In genomic region chr1:17080881-17081280, GRCh38 we compare ENCODE assay signal across 23 cellular contexts. TPM values are rescaled to one million over a fixed set of nuclear protein-coding genes. Genes with fewer than 3 reads are reported as not detected.
DNase-seq lines count a peak whose midpoint lies in the region; ATAC-seq and TF ChIP-seq lines count a peak whose summit lies in the region.
"Had no signal": no experiment of that assay in that cellular context is flagged by ENCODE, and none has a peak within 500 bp of the region (broad histone marks: within the 10 kb centered on the region; RNA-seq: fewer than 3 reads in every experiment).

No MANE protein-coding gene starts in this region.

- TF ChIP-seq POLR2A in breast epithelium (IDR thresholded peaks at IDR 0.05) (no peak), body of pancreas (IDR thresholded peaks at IDR 0.05) (no peak)

- H3K4me3 Mint-ChIP-seq in CD8-positive, alpha-beta T cell, result no peak overlapping the region
- H3K4me3 Mint-ChIP-seq: CD4-positive, CD25-positive, alpha-beta regulatory T cell; GM23338; IgD-negative memory B cell had no signal

- TF ChIP-seq CTCF in breast epithelium (IDR thresholded peaks at IDR 0.05) (no peak), mammary epithelial cell (conservative IDR thresholded peaks at IDR 0.05 in 1 of 2, IDR thresholded peaks at IDR 0.05 in 1 of 2; ENCODE audit: extremely low read depth in 1 of 2, insufficient read depth in 1 of 2, low read depth in 1 of 2, low read length in 2 of 2) (no peak), body of pancreas (IDR thresholded peaks at IDR 0.05) (peak in 1 of 7 experiments; percentile 4), neutrophil (IDR thresholded peaks at IDR 0.05) (no peak)
- TF ChIP-seq CTCF in CD8-positive, alpha-beta T cell (IDR thresholded peaks at IDR 0.05), result no peak

- peaks cover 5% of the 10 kb centered on the region for H3K27me3 Mint-ChIP-seq in CD8-positive, alpha-beta T cell (ENCODE audit: low read depth)

- CTCF ChIA-PET in mammary epithelial cell (lab: Charles Lee; ENCODE audit: low non-redundant PET), result no interaction called here
- CTCF ChIA-PET in CD8-positive, alpha-beta T cell (lab: Charles Lee), result interaction anchor here (1.0 to 1.4 kb wide), 2 partner anchors 42 to 45 kb away, joined by 3 to 5 read pairs; no protein-coding TSS in a partner anchor

- no peaks in the 10 kb centered on the region for H4K20me1 ChIP-seq in mammary epithelial cell (ENCODE audit: insufficient read depth, low read length)

- no peaks in the 10 kb centered on the region for H3K79me2 ChIP-seq in mammary epithelial cell (ENCODE audit: insufficient read depth, low read length)

- H3K4me1 ChIP-seq in breast epithelium (peaks cover 0 to 5% of the 10 kb centered on the region in 2 donors), mammary epithelial cell (ENCODE audit: insufficient read depth, low read length) (no peaks in the 10 kb centered on the region), body of pancreas (peaks cover 20% of the 10 kb centered on the region), neutrophil (ENCODE audit: control insufficient read depth in 1 of 2, insufficient read depth in 1 of 2, low read depth in 1 of 2, low read length in 1 of 2) (peaks cover 30 to 55% of the 10 kb centered on the region in 2 experiments)
- no peaks in the 10 kb centered on the region for H3K4me1 ChIP-seq in CD8-positive, alpha-beta T cell (ENCODE audit: insufficient read depth, low read length)
- H3K4me1 ChIP-seq: A549, BE2C had no signal

- dilution Hi-C loops in mammary epithelial cell (cut with HindIII; ENCODE audit: low sequenced_read_pairs), result loop anchor here (5.0 to 10.0 kb wide), 3 partner anchors 54 to 271 kb away; partner anchors contain the start of gene ATP13A2

- H3K9me3 ChIP-seq in breast epithelium (no peaks in the 10 kb centered on the region), mammary epithelial cell (replicated peaks; ENCODE audit: insufficient read depth, low read length) (peaks cover 3% of the 10 kb centered on the region), body of pancreas (no peaks in the 10 kb centered on the region), neutrophil (no peaks in the 10 kb centered on the region)
- H3K9me3 ChIP-seq in CD8-positive, alpha-beta T cell (ENCODE audit: low read length), result no peaks in the 10 kb centered on the region
- H3K9me3 ChIP-seq: A549, BE2C had no signal

- H3K27ac ChIP-seq in breast epithelium (peak overlapping the region; percentile 0 to 36), mammary epithelial cell (ENCODE audit: insufficient read depth, low read depth, low read length) (no peak overlapping the region), body of pancreas (peak overlapping the region; percentile 62 to 83 (median 81)), neutrophil (peak overlapping the region; percentile 66), temporal lobe (ENCODE audit: low read depth, low read length) (peak overlapping the region; percentile 12)
- no peak overlapping the region for H3K27ac ChIP-seq in CD8-positive, alpha-beta T cell (ENCODE audit: low read depth, low read length)
- H3K27ac ChIP-seq: A549 had no signal

- no peak overlapping the region for H2AFZ ChIP-seq in mammary epithelial cell (ENCODE audit: low read depth, low read length)
- H2AFZ ChIP-seq: GM23338 had no signal

- no peaks in the 10 kb centered on the region for H3K4me1 Mint-ChIP-seq in CD8-positive, alpha-beta T cell (ENCODE audit: low read depth)

- no peak overlapping the region for H3K4me2 ChIP-seq in mammary epithelial cell (ENCODE audit: insufficient read depth, low read depth, low read length)
- H3K4me2 ChIP-seq: A549, GM23338 had no signal

- no peak overlapping the region for H3K27ac Mint-ChIP-seq in CD8-positive, alpha-beta T cell
- H3K27ac Mint-ChIP-seq: CD4-positive, CD25-positive, alpha-beta regulatory T cell; GM23338; IgD-negative memory B cell had no signal

- POLR2A ChIA-PET in CD8-positive, alpha-beta T cell (lab: Charles Lee), result no interaction called here

- intact Hi-C loops in breast epithelium (cut with DNase I; ENCODE audit: low total_unique reads) (no loop called here), mammary epithelial cell (cut with micrococcal nuclease) (no loop called here), body of pancreas (cut with DNase I) (no loop called here)
- intact Hi-C loops in CD8-positive, alpha-beta T cell (cut with DNase I, micrococcal nuclease), result no loop called here

- in situ Hi-C loops in mammary epithelial cell (cut with MboI; ENCODE audit: low sequenced_read_pairs in 2 of 2), result no loop called here

- H3K9ac ChIP-seq in mammary epithelial cell (ENCODE audit: insufficient read depth, low read length), result no peak overlapping the region

- peak; percentile 83 for ATAC-seq in body of pancreas
- no peak for ATAC-seq in CD8-positive, alpha-beta T cell
- ATAC-seq: A549, GM23338, SK-N-SH treated with all-trans-retinoic acid at 6 μM for 48 hours had no signal

- H3K36me3 ChIP-seq in breast epithelium, result no peaks in the 10 kb centered on the region
- H3K36me3 ChIP-seq in mammary epithelial cell (ENCODE audit: insufficient read depth, low read length), result no peaks in the 10 kb centered on the region
- no peaks in the 10 kb centered on the region for H3K36me3 ChIP-seq in body of pancreas (replicated peaks in 1 of 2; ENCODE audit: insufficient read depth in 1 of 2, low read depth in 2 of 2)
- H3K36me3 ChIP-seq in neutrophil, result peaks cover 98% of the 10 kb centered on the region
- H3K36me3 ChIP-seq in CD8-positive, alpha-beta T cell (ENCODE audit: insufficient read depth, low read length), result no peaks in the 10 kb centered on the region
- H3K36me3 ChIP-seq: BE2C had no signal

- WGBS in mammary epithelial cell (ENCODE audit: low coverage, missing lambda C conversion rate), result 27% methylated on average over 4 of the region's 4 CpGs
- 16 to 25% methylated on average over 4 of the region's 4 CpGs for WGBS in body of pancreas, 2 donors

- H3K27me3 ChIP-seq in breast epithelium, result no peaks in the 10 kb centered on the region
- no peaks in the 10 kb centered on the region for H3K27me3 ChIP-seq in mammary epithelial cell (ENCODE audit: insufficient read depth, low read length)
- no peaks in the 10 kb centered on the region for H3K27me3 ChIP-seq in body of pancreas
- no peaks in the 10 kb centered on the region for H3K27me3 ChIP-seq in neutrophil
- H3K27me3 ChIP-seq in CD8-positive, alpha-beta T cell (ENCODE audit: insufficient read depth, low read length), result no peaks in the 10 kb centered on the region
- H3K27me3 ChIP-seq: BE2C had no signal

- no peak for DNase-seq in breast epithelium (ENCODE audit: low spot score in 2 of 2)
- DNase-seq in mammary epithelial cell, result no peak
- DNase-seq in body of pancreas, result peak; percentile 87 to 96 (median 92)
- no peak for DNase-seq in activated naive CD4-positive, alpha-beta T cell treated with anti-CD3 and anti-CD28 coated beads, Interleukin-2, amount 50 U/mL, for 16 hours
- DNase-seq in DMS53 treated with DMSO at 0.1 percent for 48 hours (lab: John Stamatoyannopoulos, UW; ENCODE audit: unreplicated experiment), result no peak
- DNase-seq in CD8-positive, alpha-beta T cell, result no peak
- DNase-seq: BE2C; CD4-positive, CD25-positive, alpha-beta regulatory T cell; COR-L47; HCEC 1CT; Karpas-422; NCI-H1417 treated with DMSO at 0.1 percent for 48 hours; NCI-H187; NCI-H2107; NCI-H2227 treated with DMSO at 0.1 percent for 48 hours; NCI-H524; SIG-M5 had no signal

- no peaks in the 10 kb centered on the region for H3K36me3 Mint-ChIP-seq in CD8-positive, alpha-beta T cell
- H3K36me3 Mint-ChIP-seq: CD4-positive, CD25-positive, alpha-beta regulatory T cell had no signal

- H3K4me3 ChIP-seq in breast epithelium (no peak overlapping the region), mammary epithelial cell (replicated peaks in 1 of 3; ENCODE audit: insufficient read depth in 1 of 3, low read depth in 2 of 3, low read length in 3 of 3) (no peak overlapping the region), body of pancreas (no peak overlapping the region), neutrophil (ENCODE audit: low read depth in 1 of 2, low read length in 1 of 2) (no peak overlapping the region)
- no peak overlapping the region for H3K4me3 ChIP-seq in CD8-positive, alpha-beta T cell (ENCODE audit: low read depth, low read length)
- H3K4me3 ChIP-seq: A549, GM23338 had no signal

- BruUV-seq in mammary epithelial cell (replicated peaks; lab: Mats Ljungman, UMichigan), result no TSS peak

- H3K9me3 Mint-ChIP-seq in CD8-positive, alpha-beta T cell, result no peaks in the 10 kb centered on the region
- H3K9me3 Mint-ChIP-seq: CD4-positive, CD25-positive, alpha-beta regulatory T cell; GM23338; IgD-negative memory B cell had no signal

RNA-seq across cellular contexts. Expression of gene SDHB, which starts 27.0 kb away (rescaled TPM):
- total RNA-seq in breast epithelium (100 to 1,000 TPM in 1 of 3 donors, 10 to 100 TPM in 2; 80.6 to 106 (median 97.7) TPM), mammary epithelial cell (100 to 1,000 TPM in 1 of 2 donors, 10 to 100 TPM in 1; 73.5 to 106 TPM), body of pancreas (10 to 100 TPM; 38.9 to 59.4 TPM), temporal lobe (61.5 TPM)
- polyA plus RNA-seq in mammary epithelial cell, result 154 TPM
- polyA minus RNA-seq in mammary epithelial cell, result 337 TPM
- 10 to 100 TPM; 66.2 to 71.8 TPM for total RNA-seq in CD8-positive, alpha-beta T cell

RNA-seq across cellular contexts. Expression of gene PADI2, which starts 38.4 kb away (rescaled TPM):
- total RNA-seq in breast epithelium, result 10 to 100 TPM in 1 of 3 donors, 1 to 10 TPM in 1, under 1 TPM in 1; 0.32 to 29.4 (median 9.2) TPM
- total RNA-seq in mammary epithelial cell, result 1 to 10 TPM; 1.3 to 2.2 TPM
- polyA plus RNA-seq in mammary epithelial cell, result 0.97 TPM
- 4.7 TPM for polyA minus RNA-seq in mammary epithelial cell
- 1 to 10 TPM; 2.3 to 3.0 TPM for total RNA-seq in body of pancreas
- 0.74 TPM for total RNA-seq in temporal lobe
- total RNA-seq in CD8-positive, alpha-beta T cell, result not detected
- total RNA-seq: CD4-positive, CD25-positive, alpha-beta regulatory T cell had no signal

Comparison
In these comparisons a context has a peak if more than half of its experiments do, and no peak if none do; other contexts are left out.
1. H3K27ac ChIP-seq: peak in breast epithelium (2 of 2), body of pancreas (4 of 4), neutrophil (single experiment) and temporal lobe (single experiment); none in mammary epithelial cell (single experiment) and CD8-positive, alpha-beta T cell (single experiment).
2. DNase-seq: peak in body of pancreas (4 of 4); none in breast epithelium (0 of 2), mammary epithelial cell (single experiment), activated naive CD4-positive, alpha-beta T cell treated with anti-CD3 and anti-CD28 coated beads, Interleukin-2, amount 50 U/mL, for 16 hours (single experiment), DMS53 treated with DMSO at 0.1 percent for 48 hours (single experiment) and CD8-positive, alpha-beta T cell (0 of 7).